10 cellular contexts compared by ENCODE assay signal in genomic region chr15:43825305-43825704, GRCh38. TPM values are rescaled to one million over a fixed set of nuclear protein-coding genes. Genes with fewer than 3 reads are reported as not detected.
A peak's percentile ranks its signal among the peaks of the same experiment; 100 is the strongest.
DNase-seq lines count a peak whose midpoint lies in the region; TF ChIP-seq lines count a peak whose summit lies in the region.
"Not testable (repeated sequence)": the region's sequence is repeated elsewhere in the genome, so short reads cannot be mapped to it uniquely, and the experiment has no call there.
"Had no signal": no experiment of that assay in that cellular context is flagged by ENCODE, and none has a peak within 500 bp of the region (broad histone marks: within the 10 kb centered on the region; RNA-seq: fewer than 3 reads in every experiment).

No MANE protein-coding gene starts in this region.

- not testable (repeated sequence) for TF ChIP-seq RAD21 in SK-N-SH (IDR thresholded peaks at IDR 0.05; ENCODE audit: low read length)

- WGBS in SK-N-SH (ENCODE audit: low lambda C conversion rate): 95% methylated on average over 11 of the region's 11 CpGs

- not testable (repeated sequence) for H3K9me3 ChIP-seq in CD4-positive, alpha-beta memory T cell (ENCODE audit: control insufficient read depth in 1 of 2, low read length in 2 of 2); Karpas-422 (ENCODE audit: low read length); SK-N-SH; left ventricle myocardium inferior (replicated peaks)

- not testable (repeated sequence) for TF ChIP-seq CTCF in SK-N-SH (IDR thresholded peaks at IDR 0.05); left ventricle myocardium inferior (IDR thresholded peaks at IDR 0.05; ENCODE audit: borderline replicate concordance); neural crest cell (conservative IDR thresholded peaks at IDR 0.05)

- H3K36me3 ChIP-seq in CD4-positive, alpha-beta memory T cell (ENCODE audit: insufficient read depth, low read length); SK-N-SH (replicated peaks in 1 of 2; ENCODE audit: control insufficient read depth in 1 of 2, insufficient read depth in 2 of 2, low read length in 1 of 2); left ventricle myocardium inferior: not testable (repeated sequence)
- H3K36me3 ChIP-seq in Karpas-422 (ENCODE audit: insufficient read depth, low read length): peaks cover 32% of the 10 kb centered on the region

- not testable (repeated sequence) for H3K9ac ChIP-seq in Karpas-422 (ENCODE audit: low read length); SK-N-SH

- intact Hi-C loops in CD4-positive, alpha-beta memory T cell (cut with micrococcal nuclease): loop anchor here (2.0 to 10.0 kb wide), 4 partner anchors 33 to 602 kb away; partner anchors contain the start of genes CTDSPL2, ELL3, MAP1A and SERF2
- intact Hi-C loops in left ventricle myocardium inferior (cut with micrococcal nuclease): not testable (repeated sequence)

- peaks cover 72% of the 10 kb centered on the region for H3K4me1 ChIP-seq in CD4-positive, alpha-beta memory T cell (ENCODE audit: insufficient read depth, low read length)
- H3K4me1 ChIP-seq in Karpas-422 (ENCODE audit: low read length) (peaks cover 56% of the 10 kb centered on the region), SK-N-SH (ENCODE audit: control insufficient read depth in 1 of 2, insufficient read depth in 2 of 2, low read depth in 1 of 2, low read length in 1 of 2) (peaks cover 9 to 10% of the 10 kb centered on the region in 2 experiments; a peak in 3 of 4 replicates), left ventricle myocardium inferior (peaks cover 66% of the 10 kb centered on the region)

- H3K4me1 Mint-ChIP-seq in CD4-positive, alpha-beta memory T cell: peaks cover 32 to 76% (median 55%) of the 10 kb centered on the region in 4 donors
- peaks cover 64% of the 10 kb centered on the region for H3K4me1 Mint-ChIP-seq in activated naive CD4-positive, alpha-beta T cell treated with anti-CD3 and anti-CD28 coated beads, Interleukin-2, amount 50 U/mL, for 24 hours
- peaks cover 45% of the 10 kb centered on the region for H3K4me1 Mint-ChIP-seq in neural crest cell

- not testable (repeated sequence) for H3K9me2 ChIP-seq in Karpas-422 (replicated peaks; ENCODE audit: insufficient read depth, low read length); SK-N-SH

- not testable (repeated sequence) for H2AFZ ChIP-seq in Karpas-422 (ENCODE audit: low read length)
- peak overlapping the region; percentile 69 for H2AFZ ChIP-seq in SK-N-SH (ENCODE audit: low read depth)

- H3K4me3 ChIP-seq in CD4-positive, alpha-beta memory T cell (ENCODE audit: low read length in 2 of 2); Karpas-422 (ENCODE audit: low read length); SK-N-SH (ENCODE audit: low read depth in 2 of 2, low read length in 1 of 2): not testable (repeated sequence)
- H3K4me3 ChIP-seq in left ventricle myocardium inferior: peak overlapping the region; percentile 89

- TF ChIP-seq EP300 in SK-N-SH (IDR thresholded peaks at IDR 0.05; ENCODE audit: borderline replicate concordance in 1 of 2, low read depth in 1 of 2, low read length in 1 of 2): not testable (repeated sequence)

- not testable (repeated sequence) for H3K27me3 Mint-ChIP-seq in CD4-positive, alpha-beta memory T cell; activated naive CD4-positive, alpha-beta T cell treated with anti-CD3 and anti-CD28 coated beads, Interleukin-2, amount 50 U/mL, for 24 hours; neural crest cell (ENCODE audit: low read depth)

- H3K4me3 Mint-ChIP-seq in CD4-positive, alpha-beta memory T cell: peak overlapping the region in 3 of 8 donors; percentile 41 to 84 (median 57)
- peak overlapping the region; percentile 30 for H3K4me3 Mint-ChIP-seq in activated naive CD4-positive, alpha-beta T cell treated with anti-CD3 and anti-CD28 coated beads, Interleukin-2, amount 50 U/mL, for 24 hours
- H3K4me3 Mint-ChIP-seq in neural crest cell: peak overlapping the region; percentile 96

- not testable (repeated sequence) for H4K20me1 ChIP-seq in Karpas-422 (ENCODE audit: insufficient read depth, low read depth, low read length); SK-N-SH (ENCODE audit: insufficient read depth)

- not testable (repeated sequence) for H3K4me2 ChIP-seq in Karpas-422 (ENCODE audit: low read depth, low read length, poor library complexity, severe bottlenecking); SK-N-SH

- H3K9me3 Mint-ChIP-seq in CD4-positive, alpha-beta memory T cell; activated naive CD4-positive, alpha-beta T cell treated with anti-CD3 and anti-CD28 coated beads, Interleukin-2, amount 50 U/mL, for 24 hours; neural crest cell: not testable (repeated sequence)

- POLR2A ChIA-PET in CD4-positive, alpha-beta memory T cell (lab: Charles Lee; ENCODE audit: partially characterized antibody): interaction anchor here (0.9 to 8.9 kb wide), 9 partner anchors 8 to 712 kb away, joined by 3 to 92 read pairs (median 5); partner anchors contain the start of genes EIF3J, ELL3, HYPK and SERF2
- POLR2A ChIA-PET in SK-N-SH (lab: Yijun Ruan, JAX): interaction anchor here (1.0 to 1.2 kb wide), 2 partner anchors 28 to 904 kb away, joined by 4 read pairs; no protein-coding TSS in a partner anchor

- not testable (repeated sequence) for H3K27me3 ChIP-seq in CD4-positive, alpha-beta memory T cell (ENCODE audit: insufficient read depth, low read length); Karpas-422 (ENCODE audit: low read length); SK-N-SH (ENCODE audit: insufficient read depth); left ventricle myocardium inferior (ENCODE audit: low read depth)

- CTCF ChIA-PET in CD4-positive, alpha-beta memory T cell (lab: Charles Lee; ENCODE audit: partially characterized antibody): interaction anchor here (0.7 kb wide), 1 partner anchor 28 kb away, joined by 3 read pairs; no protein-coding TSS in a partner anchor
- CTCF ChIA-PET in SK-N-SH (lab: Yijun Ruan, JAX): interaction anchor here (1.0 kb wide), 1 partner anchor 47 kb away, joined by 6 read pairs; no protein-coding TSS in a partner anchor

- H3K27ac Mint-ChIP-seq in CD4-positive, alpha-beta memory T cell: peak overlapping the region in 6 of 7 donors; percentile 18 to 98 (median 90)
- not testable (repeated sequence) for H3K27ac Mint-ChIP-seq in activated naive CD4-positive, alpha-beta T cell treated with anti-CD3 and anti-CD28 coated beads, Interleukin-2, amount 50 U/mL, for 24 hours; neural crest cell (ENCODE audit: unreplicated experiment)

- DNase-seq in CD4-positive, alpha-beta memory T cell; SK-N-SH; left ventricle myocardium inferior; neural crest cell (ENCODE audit: low read depth, low spot score): not testable (repeated sequence)
- DNase-seq in Karpas-422: peak; percentile 45
- DNase-seq in activated CD4-positive, alpha-beta T cell treated with anti-CD3 and anti-CD28 coated beads, Interleukin-2, amount 50 U/mL, for 48 hours: peak; percentile 13 to 15

- peaks cover 73% of the 10 kb centered on the region for H3K79me2 ChIP-seq in Karpas-422 (ENCODE audit: low read length)
- peaks cover 76% of the 10 kb centered on the region for H3K79me2 ChIP-seq in SK-N-SH (ENCODE audit: insufficient read depth)

- H3K36me3 Mint-ChIP-seq in CD4-positive, alpha-beta memory T cell: peaks cover 4 to 14% of the 10 kb centered on the region in 2 donors
- not testable (repeated sequence) for H3K36me3 Mint-ChIP-seq in activated naive CD4-positive, alpha-beta T cell treated with anti-CD3 and anti-CD28 coated beads, Interleukin-2, amount 50 U/mL, for 24 hours; neural crest cell (ENCODE audit: low read depth)

- peaks cover 23% of the 10 kb centered on the region for H3F3A ChIP-seq in SK-N-SH (replicated peaks; ENCODE audit: insufficient read depth)

- H3K27ac ChIP-seq in CD4-positive, alpha-beta memory T cell (ENCODE audit: low read depth, low read length); left ventricle myocardium inferior (replicated peaks): not testable (repeated sequence)
- H3K27ac ChIP-seq in Karpas-422 (ENCODE audit: low read length) (peak overlapping the region; percentile 39; the same call in 1 of the 2 replicates), SK-N-SH (ENCODE audit: low read depth in 2 of 2, low read length in 1 of 2) (peak overlapping the region in 1 of 2 experiments; percentile 97; a peak in 1 of 4 replicates)

RNA-seq across cellular contexts. Expression of gene MFAP1, which starts 0.8 kb away (rescaled TPM):
- total RNA-seq in CD4-positive, alpha-beta memory T cell: 10 to 100 TPM; 24.9 to 25.9 TPM
- 10 to 100 TPM in 1 of 2 donors, 1 to 10 TPM in 1; 5.4 to 22.5 TPM for polyA plus RNA-seq in CD4-positive, alpha-beta memory T cell
- 19.7 and 23.0 TPM in 2 replicates for total RNA-seq in Karpas-422 (2014; rRNA removed; shearing (Covaris generic); ENCODE audit: low replicate concordance)
- polyA plus RNA-seq in SK-N-SH (2012; rRNA removed): 16.5 and 18.4 TPM in 2 replicates
- 22.0 and 28.5 TPM in 2 replicates for polyA plus RNA-seq in SK-N-SH (2012; cell fraction: cytosol; rRNA removed)
- 7.9 and 15.1 TPM in 2 replicates for polyA plus RNA-seq in SK-N-SH (2012; cell fraction: nucleus; rRNA removed)
- total RNA-seq in left ventricle myocardium inferior: 20.4 TPM
- total RNA-seq in neural crest cell: 41.0 TPM in 2 replicates

RNA-seq across cellular contexts. Expression of gene WDR76, which starts 1.5 kb away (rescaled TPM):
- total RNA-seq in CD4-positive, alpha-beta memory T cell: 10 to 100 TPM; 17.2 TPM
- polyA plus RNA-seq in CD4-positive, alpha-beta memory T cell: 10 to 100 TPM in 1 of 2 donors, 1 to 10 TPM in 1; 8.7 to 12.2 TPM
- 39.9 and 43.8 TPM in 2 replicates for total RNA-seq in Karpas-422 (2014; rRNA removed; shearing (Covaris generic); ENCODE audit: low replicate concordance)
- 1.8 TPM in 2 replicates for polyA plus RNA-seq in SK-N-SH (2012; rRNA removed)
- 2.6 and 2.9 TPM in 2 replicates for polyA plus RNA-seq in SK-N-SH (2012; cell fraction: cytosol; rRNA removed)
- 1.2 and 2.2 TPM in 2 replicates for polyA plus RNA-seq in SK-N-SH (2012; cell fraction: nucleus; rRNA removed)
- 1.8 TPM for total RNA-seq in left ventricle myocardium inferior
- total RNA-seq in neural crest cell: 40.2 and 41.3 TPM in 2 replicates

RNA-seq across cellular contexts. Expression of gene HYPK, which starts 24.9 kb away (rescaled TPM):
- 10 to 100 TPM; 23.6 to 24.6 TPM for total RNA-seq in CD4-positive, alpha-beta memory T cell
- 10 to 100 TPM; 10.2 to 15.2 TPM for polyA plus RNA-seq in CD4-positive, alpha-beta memory T cell
- total RNA-seq in Karpas-422 (2014; rRNA removed; shearing (Covaris generic); ENCODE audit: low replicate concordance): 31.1 and 32.5 TPM in 2 replicates
- polyA plus RNA-seq in SK-N-SH (2012; rRNA removed): 8.9 and 11.5 TPM in 2 replicates
- polyA plus RNA-seq in SK-N-SH (2012; cell fraction: cytosol; rRNA removed): 13.5 and 25.3 TPM in 2 replicates
- polyA plus RNA-seq in SK-N-SH (2012; cell fraction: nucleus; rRNA removed): 18.5 and 26.1 TPM in 2 replicates
- total RNA-seq in left ventricle myocardium inferior (17.9 TPM), neural crest cell (12.0 and 19.8 TPM in 2 replicates)

RNA-seq across cellular contexts. Expression of gene SERINC4, which starts 25.3 kb away (rescaled TPM):
- under 1 TPM in 1 of 2 experiments, not detected in 1; 0.25 TPM for total RNA-seq in CD4-positive, alpha-beta memory T cell
- 1 to 10 TPM in 1 of 2 donors, under 1 TPM in 1; 0.70 to 3.4 TPM for polyA plus RNA-seq in CD4-positive, alpha-beta memory T cell
- total RNA-seq in Karpas-422 (2014; rRNA removed; shearing (Covaris generic); ENCODE audit: low replicate concordance): not detected in 2 replicates
- 0.05 TPM in 1 of 2 replicates, not detected in the other for polyA plus RNA-seq in SK-N-SH (2012; rRNA removed)
- polyA plus RNA-seq in SK-N-SH (2012; cell fraction: cytosol; rRNA removed): 0.04 and 0.05 TPM in 2 replicates
- 0.24 and 0.29 TPM in 2 replicates for polyA plus RNA-seq in SK-N-SH (2012; cell fraction: nucleus; rRNA removed)
- total RNA-seq in left ventricle myocardium inferior (0.44 TPM), neural crest cell (0.23 and 0.35 TPM in 2 replicates)
- total RNA-seq: body of pancreas, chondrocyte, lower lobe of right lung had no signal

RNA-seq across cellular contexts. Expression of gene SERF2, which starts 33.2 kb away (rescaled TPM):
- 100 to 1,000 TPM; 564 to 596 TPM for total RNA-seq in CD4-positive, alpha-beta memory T cell
- polyA plus RNA-seq in CD4-positive, alpha-beta memory T cell: 1,000 to 10,000 TPM; 1,674 to 1,994 TPM
- total RNA-seq in Karpas-422 (2014; rRNA removed; shearing (Covaris generic); ENCODE audit: low replicate concordance): 882 and 1,084 TPM in 2 replicates
- polyA plus RNA-seq in SK-N-SH (2012; rRNA removed): 935 and 1,369 TPM in 2 replicates
- polyA plus RNA-seq in SK-N-SH (2012; cell fraction: cytosol; rRNA removed): 948 and 1,077 TPM in 2 replicates
- 611 and 1,260 TPM in 2 replicates for polyA plus RNA-seq in SK-N-SH (2012; cell fraction: nucleus; rRNA removed)
- total RNA-seq in left ventricle myocardium inferior (900 TPM), neural crest cell (578 and 599 TPM in 2 replicates)
